Comparison of ENCODE assay signal across 15 cellular contexts in the genomic region with DNA sequence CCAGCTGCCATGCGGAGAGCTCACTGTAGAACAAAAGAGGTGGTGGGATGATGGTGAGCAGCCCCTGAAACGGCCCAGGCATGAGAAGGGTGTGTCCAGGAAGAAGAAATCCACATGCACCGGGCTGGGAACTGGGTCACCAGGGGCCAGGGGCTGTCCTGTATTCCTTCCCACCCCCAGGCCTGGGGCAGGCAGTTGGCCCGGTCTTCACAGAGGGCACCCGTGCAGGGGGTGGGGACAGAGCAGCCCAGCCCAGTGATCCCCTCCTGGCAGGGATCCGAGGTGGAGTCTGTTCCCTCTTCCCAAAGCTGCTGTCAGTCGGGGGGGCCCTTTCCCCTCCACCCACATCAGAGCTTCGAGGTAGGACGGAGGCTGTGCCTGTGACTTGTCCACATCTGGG. TPM values are rescaled to one million over a fixed set of nuclear protein-coding genes. Genes with fewer than 3 reads are reported as not detected.
DNase-seq lines count a peak whose midpoint lies in the region; ATAC-seq and TF ChIP-seq lines count a peak whose summit lies in the region.
"Had no signal": no experiment of that assay in that cellular context is flagged by ENCODE, and none has a peak within 500 bp of the region (broad histone marks: within the 10 kb centered on the region; RNA-seq: fewer than 3 reads in every experiment).

No MANE protein-coding gene starts in this region.

- no peak overlapping the region for H3K4me3 Mint-ChIP-seq in central memory CD8-positive, alpha-beta T cell
- H3K4me3 Mint-ChIP-seq in neural progenitor cell: no peak overlapping the region
- H3K4me3 Mint-ChIP-seq in type B pancreatic cell: peak overlapping the region; percentile 60
- H3K4me3 Mint-ChIP-seq: CD4-positive, CD25-positive, alpha-beta regulatory T cell; H9 had no signal

- no peaks in the 10 kb centered on the region for H3F3A ChIP-seq in neural progenitor cell (ENCODE audit: low read depth)

- TF ChIP-seq CTCF in neural progenitor cell (IDR thresholded peaks at IDR 0.05): no peak
- TF ChIP-seq CTCF in type B pancreatic cell (conservative IDR thresholded peaks at IDR 0.05): no peak

- H3K9me3 ChIP-seq in neural progenitor cell (ENCODE audit: low read depth): no peaks in the 10 kb centered on the region
- H3K9me3 ChIP-seq: BLaER1 treated with 17β-estradiol and CSF1 and Interleukin-3, amounts not matched to agents 10 nM and 100 nM had no signal

- no peak overlapping the region for H3K9ac ChIP-seq in neural progenitor cell
- H3K9ac ChIP-seq: BLaER1 treated with 17β-estradiol and CSF1 and Interleukin-3, amounts not matched to agents 10 nM and 100 nM; GM23248 had no signal

- H3K79me2 ChIP-seq in neural progenitor cell (ENCODE audit: low read depth): no peaks in the 10 kb centered on the region

- H4K20me1 ChIP-seq in neural progenitor cell (ENCODE audit: low read depth): no peaks in the 10 kb centered on the region

- no peaks in the 10 kb centered on the region for H3K36me3 ChIP-seq in neural progenitor cell
- H3K36me3 ChIP-seq: BLaER1 treated with 17β-estradiol and CSF1 and Interleukin-3, amounts not matched to agents 10 nM and 100 nM had no signal

- ATAC-seq in central memory CD8-positive, alpha-beta T cell (replicated peaks; ENCODE audit: extremely low read depth, poor library complexity, severe bottlenecking): no peak

- DNase-seq in NCI-H748 (lab: John Stamatoyannopoulos, UW; ENCODE audit: unreplicated experiment): peak; percentile 27
- no peak for DNase-seq in NCI-H748 treated with DMSO at 0.1 percent for 48 hours (lab: John Stamatoyannopoulos, UW)
- no peak for DNase-seq in central memory CD8-positive, alpha-beta T cell (ENCODE audit: low spot score in 2 of 2)
- DNase-seq in neural progenitor cell (ENCODE audit: low spot score): peak; percentile 11
- DNase-seq in type B pancreatic cell (ENCODE audit: extremely low spot score, unreplicated experiment): no peak
- DNase-seq in DMS79 treated with DMSO at 0.1 percent for 48 hours (lab: John Stamatoyannopoulos, UW): no peak
- no peak for DNase-seq in NCI-H1694 (lab: John Stamatoyannopoulos, UW)
- DNase-seq: ACHN; Calu3; CD4-positive, CD25-positive, alpha-beta regulatory T cell; DMS 273 treated with DMSO at 0.1 percent for 48 hours; GM23248 had no signal

- peak overlapping the region; percentile 55 for H3K27ac Mint-ChIP-seq in central memory CD8-positive, alpha-beta T cell (ENCODE audit: low read depth)
- no peak overlapping the region for H3K27ac Mint-ChIP-seq in neural progenitor cell
- peak overlapping the region; percentile 55 for H3K27ac Mint-ChIP-seq in type B pancreatic cell
- H3K27ac Mint-ChIP-seq: CD4-positive, CD25-positive, alpha-beta regulatory T cell; H9 had no signal

- no peaks in the 10 kb centered on the region for H3K9me3 Mint-ChIP-seq in central memory CD8-positive, alpha-beta T cell
- H3K9me3 Mint-ChIP-seq in neural progenitor cell (no peaks in the 10 kb centered on the region), type B pancreatic cell (no peaks in the 10 kb centered on the region)
- H3K9me3 Mint-ChIP-seq: H9 had no signal

- peaks cover 2% of the 10 kb centered on the region for H3K36me3 Mint-ChIP-seq in central memory CD8-positive, alpha-beta T cell (ENCODE audit: insufficient read depth)
- H3K36me3 Mint-ChIP-seq in neural progenitor cell: no peaks in the 10 kb centered on the region
- no peaks in the 10 kb centered on the region for H3K36me3 Mint-ChIP-seq in type B pancreatic cell
- H3K36me3 Mint-ChIP-seq: CD4-positive, CD25-positive, alpha-beta regulatory T cell had no signal

- no peak overlapping the region for H3K27ac ChIP-seq in neural progenitor cell
- H3K27ac ChIP-seq: BLaER1 treated with 17β-estradiol and CSF1 and Interleukin-3, amounts not matched to agents 10 nM and 100 nM; GM23248 had no signal

- no peak overlapping the region for H3K4me3 ChIP-seq in neural progenitor cell
- H3K4me3 ChIP-seq: BLaER1 treated with 17β-estradiol and CSF1 and Interleukin-3, amounts not matched to agents 10 nM and 100 nM; GM23248 had no signal

- H2AFZ ChIP-seq in neural progenitor cell (replicated peaks): no peak overlapping the region
- H2AFZ ChIP-seq: GM23248 had no signal

- H3K27me3 ChIP-seq in neural progenitor cell: no peaks in the 10 kb centered on the region

- no peaks in the 10 kb centered on the region for H3K4me1 Mint-ChIP-seq in central memory CD8-positive, alpha-beta T cell
- H3K4me1 Mint-ChIP-seq in neural progenitor cell: peaks cover 7% of the 10 kb centered on the region
- peaks cover 9% of the 10 kb centered on the region for H3K4me1 Mint-ChIP-seq in type B pancreatic cell (ENCODE audit: unreplicated experiment)
- H3K4me1 Mint-ChIP-seq: CD4-positive, CD25-positive, alpha-beta regulatory T cell had no signal

- peaks cover 22% of the 10 kb centered on the region for H3K27me3 Mint-ChIP-seq in central memory CD8-positive, alpha-beta T cell
- H3K27me3 Mint-ChIP-seq in neural progenitor cell (ENCODE audit: insufficient read depth, low read depth) (peaks cover 12% of the 10 kb centered on the region), type B pancreatic cell (peaks cover 6% of the 10 kb centered on the region)

- no peak overlapping the region for H3K4me2 ChIP-seq in neural progenitor cell

- peaks cover 10% of the 10 kb centered on the region for H3K4me1 ChIP-seq in neural progenitor cell

RNA-seq across cellular contexts. Expression of a gene that starts 9.2 kb away (rescaled TPM):
- total RNA-seq in neural progenitor cell (ENCODE audit: low replicate concordance): 1.1 TPM in 1 of 2 replicates, not detected in the other
- 1.3 and 5.6 TPM in 2 replicates for total RNA-seq in type B pancreatic cell (ENCODE audit: low replicate concordance)
- total RNA-seq: A172; Calu3; CD4-positive, CD25-positive, alpha-beta regulatory T cell; GM23248; H9 had no signal

RNA-seq across cellular contexts. Expression of a gene that starts 34.0 kb away (rescaled TPM):
- total RNA-seq in neural progenitor cell (ENCODE audit: low replicate concordance) (19.4 and 26.9 TPM in 2 replicates), type B pancreatic cell (ENCODE audit: low replicate concordance) (34.8 and 37.7 TPM in 2 replicates)

RNA-seq across cellular contexts. Expression of a gene that starts 37.0 kb away (rescaled TPM):
- total RNA-seq in neural progenitor cell (ENCODE audit: low replicate concordance): 1.9 and 3.7 TPM in 2 replicates
- not detected in 2 replicates for total RNA-seq in type B pancreatic cell (ENCODE audit: low replicate concordance)
- total RNA-seq: Calu3; CD4-positive, CD25-positive, alpha-beta regulatory T cell; GM23248 had no signal

RNA-seq across cellular contexts. Expression of a gene that starts 45.5 kb away (rescaled TPM):
- total RNA-seq in neural progenitor cell (ENCODE audit: low replicate concordance) (not detected in 2 replicates), type B pancreatic cell (ENCODE audit: low replicate concordance) (not detected in 2 replicates)
- total RNA-seq: Calu3; CD4-positive, CD25-positive, alpha-beta regulatory T cell; GM23248 had no signal

RNA-seq across cellular contexts. Expression of a gene that starts 50.4 kb away (rescaled TPM):
- total RNA-seq in neural progenitor cell (ENCODE audit: low replicate concordance): 155 and 160 TPM in 2 replicates
- 122 and 130 TPM in 2 replicates for total RNA-seq in type B pancreatic cell (ENCODE audit: low replicate concordance)

Comparison
In these comparisons a context has a peak if more than half of its experiments do, and no peak if none do; other contexts are left out.
1. DNase-seq: peak in NCI-H748 (single experiment) and neural progenitor cell (single experiment); none in NCI-H748 treated with DMSO at 0.1 percent for 48 hours (single experiment), central memory CD8-positive, alpha-beta T cell (0 of 2), type B pancreatic cell (single experiment), DMS79 treated with DMSO at 0.1 percent for 48 hours (single experiment) and NCI-H1694 (single experiment).